ENCODE assay signal across 18 cellular contexts in the genomic region with DNA sequence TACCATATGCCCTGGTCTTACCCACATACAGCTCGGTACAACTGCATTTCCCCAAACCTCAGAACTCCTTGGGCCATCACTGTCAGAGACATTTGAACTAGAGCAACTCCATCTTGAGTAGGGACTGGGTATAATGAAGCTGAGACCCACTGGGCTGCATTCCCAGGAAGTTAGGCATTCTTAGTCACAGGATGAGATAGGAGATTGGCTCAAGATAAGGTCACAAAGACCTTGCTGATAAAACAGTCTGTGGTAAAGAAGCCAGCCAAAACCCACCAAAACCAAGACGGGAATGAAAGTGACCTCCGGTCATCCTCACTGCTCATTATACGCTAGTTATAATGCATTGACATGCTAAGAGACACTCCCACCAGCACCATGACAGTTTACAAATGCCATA.
A peak's percentile ranks its signal among the peaks of the same experiment; 100 is the strongest.
DNase-seq lines count a peak whose midpoint lies in the region; ATAC-seq, FAIRE-seq and TF ChIP-seq lines count a peak whose summit lies in the region.
"Had no signal": no experiment of that assay in that cellular context is flagged by ENCODE, and none has a peak within 500 bp of the region (broad histone marks: within the 10 kb centered on the region; RNA-seq: fewer than 3 reads in every experiment).

No MANE protein-coding gene starts in this region.

- H4K8ac ChIP-seq in H9 (replicated peaks; ENCODE audit: insufficient read length, low read depth, low read length) (no peak overlapping the region), mesendoderm (ENCODE audit: low read depth, low read length) (no peak overlapping the region)

- no peak overlapping the region for H3T11ph ChIP-seq in H9 (ENCODE audit: low read length)

- peaks cover 0 to 5% (median 0%) of the 10 kb centered on the region in 3 experiments; a peak in 3 of 7 replicates for H3K36me3 Mint-ChIP-seq in H9 (ENCODE audit: insufficient read depth in 1 of 3, low read depth in 3 of 3)

- H2BK12ac ChIP-seq in H9 (ENCODE audit: insufficient read length, low read depth, low read length) = no peak overlapping the region

- no peak overlapping the region for H3K9ac ChIP-seq in H9 (ENCODE audit: extremely low read depth, insufficient read length, low read length)
- no peak overlapping the region for H3K9ac ChIP-seq in mesendoderm (ENCODE audit: low read length)

- H3K79me1 ChIP-seq in H9 (ENCODE audit: insufficient read depth, low read depth, low read length, poor library complexity, severe bottlenecking) (no peaks in the 10 kb centered on the region), mesendoderm (ENCODE audit: low read length) (no peaks in the 10 kb centered on the region)

- H3K27ac ChIP-seq in H9 (ENCODE audit: insufficient read length, low read depth, low read length) (no peak overlapping the region), mesendoderm (ENCODE audit: low read depth, low read length) (peak overlapping the region; percentile 48)
- H3K27ac ChIP-seq: SJCRH30 had no signal

- H3K4me2 ChIP-seq in H9 (ENCODE audit: insufficient read depth, insufficient read length, low read length) (no peak overlapping the region), mesendoderm (ENCODE audit: low read length) (no peak overlapping the region)

- WGBS in H9 (ENCODE audit: extremely low coverage, insufficient read length, low lambda C conversion rate) = no CpG with 5 or more reads among the region's 4 CpGs
- WGBS in mesendoderm (ENCODE audit: extremely low coverage, insufficient coverage, low lambda C conversion rate) = no CpG with 5 or more reads among the region's 4 CpGs

- no peaks in the 10 kb centered on the region for H3K23me2 ChIP-seq in H9 (ENCODE audit: insufficient read length, low read depth, low read length, poor library complexity, severe bottlenecking)

- no peak overlapping the region for H3K56ac ChIP-seq in H9 (ENCODE audit: insufficient read length, low read depth, low read length)
- peak overlapping the region; percentile 54 for H3K56ac ChIP-seq in mesendoderm (ENCODE audit: low read length)

- DNase-seq in H9 = no peak
- peak; percentile 3 for DNase-seq in RKO (ENCODE audit: low spot score)
- peak; percentile 14 for DNase-seq in bronchial epithelial cell (ENCODE audit: low read depth)
- DNase-seq in mesendoderm = peak; percentile 91
- DNase-seq in Ammon's horn (ENCODE audit: low spot score) = no peak
- DNase-seq: activated CD4-positive, alpha-beta memory T cell treated with anti-CD3 and anti-CD28 coated beads, Interleukin-2, amount 10 ng/mL, durations not matched to agents 7 days and 5 days; activated CD4-positive, CD25-positive, alpha-beta regulatory T cell; activated naive CD4-positive, alpha-beta T cell; activated T-cell treated with anti-CD3 and anti-CD28 coated beads, Interleukin-2, amount 50 U/mL, for 1 hour; immature natural killer cell; MM.1S; NCI-H774; SJCRH30 had no signal

- no peaks in the 10 kb centered on the region for H3K27me3 ChIP-seq in H9 (ENCODE audit: insufficient read depth, low read length)
- H3K27me3 ChIP-seq in bronchial epithelial cell (ENCODE audit: control insufficient read depth, insufficient read depth, low read length) = no peaks in the 10 kb centered on the region
- H3K27me3 ChIP-seq in mesendoderm (ENCODE audit: insufficient read depth, low read length, poor library complexity) = no peaks in the 10 kb centered on the region
- H3K27me3 ChIP-seq: SJCRH30 had no signal

- peaks cover 0 to 3% of the 10 kb centered on the region in 2 experiments; a peak in 1 of 5 replicates for H3K9me3 Mint-ChIP-seq in H9
- H3K9me3 Mint-ChIP-seq: type B pancreatic cell had no signal

- H2AK5ac ChIP-seq in H9 (ENCODE audit: insufficient read length, low read length) = no peak overlapping the region
- no peak overlapping the region for H2AK5ac ChIP-seq in mesendoderm (ENCODE audit: low read length)

- H3K18ac ChIP-seq in H9 (ENCODE audit: insufficient read length, low read depth, low read length) (no peak overlapping the region), mesendoderm (ENCODE audit: low read length) (no peak overlapping the region)

- no peaks in the 10 kb centered on the region for H3K4me1 ChIP-seq in H9 (ENCODE audit: insufficient read depth, low read length)
- no peaks in the 10 kb centered on the region for H3K4me1 ChIP-seq in mesendoderm (ENCODE audit: control insufficient read depth, low read depth, low read length)
- H3K4me1 ChIP-seq: SJCRH30 had no signal

- no peak overlapping the region for H3K14ac ChIP-seq in H9 (ENCODE audit: insufficient read depth, low read length)

- peak overlapping the region in 2 of 3 experiments; percentile 11 to 49; a peak in 1 of 7 replicates for H3K27ac Mint-ChIP-seq in H9
- H3K27ac Mint-ChIP-seq: activated CD4-positive, alpha-beta memory T cell treated with anti-CD3 and anti-CD28 coated beads, Interleukin-2, amount 10 ng/mL, durations not matched to agents 7 days and 5 days; type B pancreatic cell had no signal

- no peak overlapping the region for H3K4me3 Mint-ChIP-seq in H9
- H3K4me3 Mint-ChIP-seq: activated CD4-positive, alpha-beta memory T cell treated with anti-CD3 and anti-CD28 coated beads, Interleukin-2, amount 10 ng/mL, durations not matched to agents 7 days and 5 days; immature natural killer cell; type B pancreatic cell had no signal

- peak; percentile 83 for FAIRE-seq in bronchial epithelial cell (lab: Jason Lieb, UNC)
- FAIRE-seq: HepG2 had no signal

- no peak for ATAC-seq in GM21423 (IDR thresholded peaks at IDR 0.05; ENCODE audit: unreplicated experiment)
- no peak for ATAC-seq in HG03108 (IDR thresholded peaks at IDR 0.05; ENCODE audit: unreplicated experiment)
- ATAC-seq: HepG2 had no signal

- no peak overlapping the region for H4K91ac ChIP-seq in H9 (ENCODE audit: insufficient read length, low read depth, low read length)

- no peak overlapping the region for H4K5ac ChIP-seq in H9 (ENCODE audit: insufficient read length, low read depth, low read length)
- no peak overlapping the region for H4K5ac ChIP-seq in mesendoderm (ENCODE audit: low read length)

- H3K4me1 Mint-ChIP-seq in H9 = no peaks in the 10 kb centered on the region; a peak in 1 of 4 replicates
- H3K4me1 Mint-ChIP-seq: immature natural killer cell had no signal

- H3K79me2 ChIP-seq in H9 (ENCODE audit: insufficient read depth, low read length) = no peaks in the 10 kb centered on the region
- H3K79me2 ChIP-seq in mesendoderm (ENCODE audit: control insufficient read depth, insufficient read depth, low read length) = no peaks in the 10 kb centered on the region

- TF ChIP-seq CTCF in H9 (conservative IDR thresholded peaks at IDR 0.05) = no peak
- TF ChIP-seq CTCF in bronchial epithelial cell (IDR thresholded peaks at IDR 0.05; ENCODE audit: insufficient read depth, low read length, severe bottlenecking) = no peak

- H3K4me3 ChIP-seq in bronchial epithelial cell (ENCODE audit: low read depth, low read length) (no peak overlapping the region), mesendoderm (ENCODE audit: low read length) (no peak overlapping the region)
- H3K4me3 ChIP-seq: HAP-1, SJCRH30 had no signal

- H2BK15ac ChIP-seq in H9 (ENCODE audit: low read depth, low read length) = no peak overlapping the region
- no peak overlapping the region for H2BK15ac ChIP-seq in mesendoderm (replicated peaks; ENCODE audit: low read depth)

- H2AFZ ChIP-seq in H9 (ENCODE audit: low read length) = no peak overlapping the region

- H3K9me3 ChIP-seq in H9 (ENCODE audit: control insufficient read depth, low read depth, low read length) = no peaks in the 10 kb centered on the region
- H3K9me3 ChIP-seq: HAP-1, SJCRH30 had no signal

- no peak overlapping the region for H2BK5ac ChIP-seq in H9 (ENCODE audit: insufficient read length, low read length)
- H2BK5ac ChIP-seq in mesendoderm (ENCODE audit: low read length) = peak overlapping the region; percentile 82

- H2BK20ac ChIP-seq in H9 (ENCODE audit: low read depth, low read length, poor library complexity, severe bottlenecking) = no peak overlapping the region

- no peaks in the 10 kb centered on the region for H3K27me3 Mint-ChIP-seq in H9 (ENCODE audit: low read depth)
- H3K27me3 Mint-ChIP-seq: activated CD4-positive, alpha-beta memory T cell treated with anti-CD3 and anti-CD28 coated beads, Interleukin-2, amount 10 ng/mL, durations not matched to agents 7 days and 5 days; type B pancreatic cell had no signal

- H4K20me1 ChIP-seq in H9 (ENCODE audit: control insufficient read depth, insufficient read depth, insufficient read length) = no peaks in the 10 kb centered on the region

- no peak overlapping the region for H3K23ac ChIP-seq in H9 (ENCODE audit: insufficient read length, low read depth, low read length)
- H3K23ac ChIP-seq in mesendoderm (ENCODE audit: low read length) = no peak overlapping the region

- H3K36me3 ChIP-seq in bronchial epithelial cell (ENCODE audit: control insufficient read depth, insufficient read depth, low read length) (no peaks in the 10 kb centered on the region), mesendoderm (ENCODE audit: control insufficient read depth, insufficient read depth, low read length) (no peaks in the 10 kb centered on the region)
- H3K36me3 ChIP-seq: HAP-1 had no signal

- H2BK120ac ChIP-seq in H9 (ENCODE audit: low read depth, low read length, poor library complexity, severe bottlenecking) (no peak overlapping the region), mesendoderm (ENCODE audit: low read depth, low read length) (no peak overlapping the region)

- H3K4ac ChIP-seq in H9 (ENCODE audit: low read depth, low read length) (no peak overlapping the region), mesendoderm (ENCODE audit: low read depth, low read length) (no peak overlapping the region)

Comparison
In these comparisons a context has a peak if more than half of its experiments do, and no peak if none do; other contexts are left out.
1. DNase-seq: peak in RKO (single experiment), bronchial epithelial cell (single experiment) and mesendoderm (single experiment); none in H9 (single experiment) and Ammon's horn (single experiment).